23 cellular contexts compared by ENCODE assay signal in genomic region chr2:54776494-54776893, GRCh38.
"Had no signal": no experiment of that assay in that cellular context is flagged by ENCODE, and none has a peak within 500 bp of the region (broad histone marks: within the 10 kb centered on the region; RNA-seq: fewer than 3 reads in every experiment).

No MANE protein-coding gene starts in this region.

- H3K4me1 ChIP-seq: esophagus muscularis mucosa, gastrocnemius medialis, heart right ventricle, left lung, lower lobe of right lung had no signal

- H3K9me3 ChIP-seq: gastrocnemius medialis had no signal

- DNase-seq: dorsolateral prefrontal cortex; effector CD4-positive, alpha-beta T cell; effector memory CD4-positive, alpha-beta T cell; foreskin fibroblast; foreskin melanocyte; gastrocnemius medialis; glutamatergic neuron; head of caudate nucleus; heart right ventricle; hippocampal formation; left cardiac atrium; left lung; left ventricle myocardium superior; lower lobe of right lung; mesenchymal stem cell; mucosa of descending colon; naive B cell had no signal

- ATAC-seq: gastrocnemius medialis, heart right ventricle, left cardiac atrium, left lung, left ventricle myocardium superior, lower lobe of right lung, mucosa of descending colon had no signal

- H3K27ac ChIP-seq: coronary artery, dorsolateral prefrontal cortex, esophagus muscularis mucosa, gastrocnemius medialis, heart right ventricle, left lung, lower lobe of right lung had no signal

- H3K36me3 ChIP-seq: esophagus muscularis mucosa, gastrocnemius medialis, heart right ventricle, left lung, lower lobe of right lung had no signal

- H3K4me3 ChIP-seq: coronary artery, dorsolateral prefrontal cortex, esophagus muscularis mucosa, gastrocnemius medialis, heart right ventricle, left lung, lower lobe of right lung, mucosa of descending colon had no signal

- H3K27me3 ChIP-seq: dorsolateral prefrontal cortex, esophagus muscularis mucosa, gastrocnemius medialis, heart right ventricle, left lung had no signal

- FAIRE-seq: colon, endothelial cell of umbilical vein, islet of Langerhans, keratinocyte had no signal
